17 cellular contexts compared by ENCODE assay signal in genomic region chr12:11807453-11807852, GRCh38.
DNase-seq lines count a peak whose midpoint lies in the region; ATAC-seq and TF ChIP-seq lines count a peak whose summit lies in the region.
"Had no signal": no experiment of that assay in that cellular context is flagged by ENCODE, and none has a peak within 500 bp of the region (broad histone marks: within the 10 kb centered on the region; RNA-seq: fewer than 3 reads in every experiment).

No MANE protein-coding gene starts in this region.

- H3K27me3 Mint-ChIP-seq in memory B cell = no peaks in the 10 kb centered on the region
- H3K27me3 Mint-ChIP-seq: activated CD8-positive, alpha-beta T cell treated with anti-CD3 and anti-CD28 coated beads for 36 hours; naive thymus-derived CD4-positive, alpha-beta T cell had no signal

- peaks cover 13% of the 10 kb centered on the region for H3K36me3 Mint-ChIP-seq in memory B cell

- peak overlapping the region; percentile 44 for H3K4me3 Mint-ChIP-seq in memory B cell
- H3K4me3 Mint-ChIP-seq: activated CD8-positive, alpha-beta T cell treated with anti-CD3 and anti-CD28 coated beads for 36 hours; naive thymus-derived CD4-positive, alpha-beta T cell had no signal

- DNase-seq in GM06990 (ENCODE audit: extremely low read depth, insufficient read length) (peak; percentile 14), NCI-H1436 treated with DMSO at 0.1 percent for 48 hours (lab: John Stamatoyannopoulos, UW) (peak; percentile 97), NCI-H526 treated with DMSO at 0.1 percent for 48 hours (lab: John Stamatoyannopoulos, UW) (peak; percentile 97), memory B cell (ENCODE audit: low spot score in 2 of 2) (no peak), activated gamma-delta T cell (lab: John Stamatoyannopoulos, UW) (no peak), NOMO-1 treated with dmso at 0.1 percent for 144 hours (lab: John Stamatoyannopoulos, UW; ENCODE audit: unreplicated experiment) (no peak)
- DNase-seq: activated CD8-positive, alpha-beta T cell treated with anti-CD3 and anti-CD28 coated beads for 36 hours; AML-193; hypothalamus; left lung; MV-4-11; naive thymus-derived CD4-positive, alpha-beta T cell; OCI-M1 had no signal

- no peak for TF ChIP-seq CTCF in GM06990 (IDR thresholded peaks at IDR 0.05; ENCODE audit: insufficient read depth, low read length, poor library complexity, severe bottlenecking)

- no peak overlapping the region for H3K4me3 ChIP-seq in GM06990 (replicated peaks; ENCODE audit: low read depth, low read length)
- H3K4me3 ChIP-seq: ascending aorta, left lung had no signal

- H3K4me1 Mint-ChIP-seq in memory B cell = peaks cover 59% of the 10 kb centered on the region

- ATAC-seq in memory B cell (ENCODE audit: low read depth) = peak; percentile 90
- no peak for ATAC-seq in GM19455 (IDR thresholded peaks at IDR 0.05; ENCODE audit: unreplicated experiment)
- ATAC-seq in SK-N-SH treated with all-trans-retinoic acid at 6 μM for 48 hours = no peak
- ATAC-seq: activated CD8-positive, alpha-beta T cell treated with anti-CD3 and anti-CD28 coated beads for 36 hours; HepG2; left lung; naive thymus-derived CD4-positive, alpha-beta T cell had no signal

- H3K27me3 ChIP-seq in GM06990 (replicated peaks; ENCODE audit: control insufficient read depth, insufficient read depth, low read length) = no peaks in the 10 kb centered on the region
- H3K27me3 ChIP-seq: ascending aorta, left lung had no signal

- H3K27ac Mint-ChIP-seq in memory B cell = peak overlapping the region; percentile 83
- H3K27ac Mint-ChIP-seq: activated CD8-positive, alpha-beta T cell treated with anti-CD3 and anti-CD28 coated beads for 36 hours had no signal

- H3K9me3 Mint-ChIP-seq in memory B cell = no peaks in the 10 kb centered on the region
- H3K9me3 Mint-ChIP-seq: activated CD8-positive, alpha-beta T cell treated with anti-CD3 and anti-CD28 coated beads for 36 hours; naive thymus-derived CD4-positive, alpha-beta T cell had no signal

- H3K36me3 ChIP-seq in GM06990 (ENCODE audit: control insufficient read depth, insufficient read depth, low read length) = no peaks in the 10 kb centered on the region; the same call in 1 of the 2 replicates
- H3K36me3 ChIP-seq: ascending aorta, left lung had no signal

TF ChIP-seq in SK-N-SH treated with all-trans-retinoic acid at 6 μM for 48 hours, 23 proteins besides CTCF, POLR2A, EP300 and RAD21:
- TF ChIP-seq BACH2 (CRISPR knock-in tag; IDR thresholded peaks at IDR 0.05; ENCODE audit: borderline replicate concordance) (no peak), ARNTL (CRISPR knock-in tag; IDR thresholded peaks at IDR 0.05; ENCODE audit: borderline replicate concordance, low read depth) (no peak), ZC3H10 (CRISPR knock-in tag; IDR thresholded peaks at IDR 0.05) (no peak), ZNF70 (CRISPR knock-in tag; IDR thresholded peaks at IDR 0.05) (no peak), POU6F1 (CRISPR knock-in tag; IDR thresholded peaks at IDR 0.05; ENCODE audit: borderline replicate concordance, low read depth) (no peak), OSR1 (CRISPR knock-in tag; IDR thresholded peaks at IDR 0.05) (no peak), ZFP30 (CRISPR knock-in tag; IDR thresholded peaks at IDR 0.05) (no peak), CREB5 (CRISPR knock-in tag; IDR thresholded peaks at IDR 0.05; ENCODE audit: low read depth) (no peak), TCF4 (CRISPR knock-in tag; IDR thresholded peaks at IDR 0.05; ENCODE audit: borderline replicate concordance) (no peak), ESRRG (CRISPR knock-in tag; IDR thresholded peaks at IDR 0.05) (no peak), ISL1 (CRISPR knock-in tag; IDR thresholded peaks at IDR 0.05) (no peak), ZNF8 (CRISPR knock-in tag; IDR thresholded peaks at IDR 0.05) (no peak), RARB (CRISPR knock-in tag; IDR thresholded peaks at IDR 0.05) (no peak)

Comparison
In these comparisons a context has a peak if more than half of its experiments do, and no peak if none do; other contexts are left out.
1. DNase-seq: peak in GM06990 (single experiment), NCI-H1436 treated with DMSO at 0.1 percent for 48 hours (single experiment) and NCI-H526 treated with DMSO at 0.1 percent for 48 hours (single experiment); none in memory B cell (0 of 2), activated gamma-delta T cell (single experiment) and NOMO-1 treated with dmso at 0.1 percent for 144 hours (single experiment).